ENCODE assay signal across 1 cellular context in the genomic region with DNA sequence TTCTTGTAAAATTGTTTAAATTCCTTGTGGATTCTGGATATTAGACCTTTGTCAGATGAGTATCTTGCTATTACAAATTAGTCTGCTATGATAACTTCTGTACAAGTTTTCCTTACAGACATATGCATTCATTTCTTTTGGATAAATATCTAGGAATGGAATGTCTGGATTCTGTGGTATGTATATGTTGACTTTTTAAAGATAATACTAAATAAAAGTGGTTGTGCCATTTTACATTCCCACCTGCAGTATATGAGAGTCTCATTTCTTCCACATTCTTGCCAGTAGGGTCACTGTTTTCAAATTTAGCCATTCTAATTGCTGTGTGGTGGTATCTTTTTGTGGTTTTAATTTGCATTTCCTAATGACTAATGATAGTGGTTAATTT.
TF ChIP-seq lines count a peak whose summit lies in the region.

No MANE protein-coding gene starts in this region.

TF ChIP-seq in Ishikawa, 13 proteins besides CTCF, POLR2A, EP300 and RAD21 (continued from another document):
- TF ChIP-seq, protein P1, sequence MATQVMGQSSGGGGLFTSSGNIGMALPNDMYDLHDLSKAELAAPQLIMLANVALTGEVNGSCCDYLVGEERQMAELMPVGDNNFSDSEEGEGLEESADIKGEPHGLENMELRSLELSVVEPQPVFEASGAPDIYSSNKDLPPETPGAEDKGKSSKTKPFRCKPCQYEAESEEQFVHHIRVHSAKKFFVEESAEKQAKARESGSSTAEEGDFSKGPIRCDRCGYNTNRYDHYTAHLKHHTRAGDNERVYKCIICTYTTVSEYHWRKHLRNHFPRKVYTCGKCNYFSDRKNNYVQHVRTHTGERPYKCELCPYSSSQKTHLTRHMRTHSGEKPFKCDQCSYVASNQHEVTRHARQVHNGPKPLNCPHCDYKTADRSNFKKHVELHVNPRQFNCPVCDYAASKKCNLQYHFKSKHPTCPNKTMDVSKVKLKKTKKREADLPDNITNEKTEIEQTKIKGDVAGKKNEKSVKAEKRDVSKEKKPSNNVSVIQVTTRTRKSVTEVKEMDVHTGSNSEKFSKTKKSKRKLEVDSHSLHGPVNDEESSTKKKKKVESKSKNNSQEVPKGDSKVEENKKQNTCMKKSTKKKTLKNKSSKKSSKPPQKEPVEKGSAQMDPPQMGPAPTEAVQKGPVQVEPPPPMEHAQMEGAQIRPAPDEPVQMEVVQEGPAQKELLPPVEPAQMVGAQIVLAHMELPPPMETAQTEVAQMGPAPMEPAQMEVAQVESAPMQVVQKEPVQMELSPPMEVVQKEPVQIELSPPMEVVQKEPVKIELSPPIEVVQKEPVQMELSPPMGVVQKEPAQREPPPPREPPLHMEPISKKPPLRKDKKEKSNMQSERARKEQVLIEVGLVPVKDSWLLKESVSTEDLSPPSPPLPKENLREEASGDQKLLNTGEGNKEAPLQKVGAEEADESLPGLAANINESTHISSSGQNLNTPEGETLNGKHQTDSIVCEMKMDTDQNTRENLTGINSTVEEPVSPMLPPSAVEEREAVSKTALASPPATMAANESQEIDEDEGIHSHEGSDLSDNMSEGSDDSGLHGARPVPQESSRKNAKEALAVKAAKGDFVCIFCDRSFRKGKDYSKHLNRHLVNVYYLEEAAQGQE (IDR thresholded peaks at IDR 0.05; ENCODE audit: low read depth) = no peak
TF ChIP-seq in Ishikawa: peak in this region for 1.
